In genomic region chr14:50677527-50678063, GRCh38 we compare ENCODE assay signal across 8 cellular contexts. TPM values are rescaled to one million over a fixed set of nuclear protein-coding genes. Genes with fewer than 3 reads are reported as not detected.
A peak's percentile ranks its signal among the peaks of the same experiment; 100 is the strongest.
DNase-seq lines count a peak whose midpoint lies in the region; ATAC-seq and TF ChIP-seq lines count a peak whose summit lies in the region.

No MANE protein-coding gene starts in this region.

- no peaks in the 10 kb centered on the region for H3K36me3 ChIP-seq in KMS-11 (ENCODE audit: insufficient read depth)

- no peaks in the 10 kb centered on the region for H3K36me3 Mint-ChIP-seq in activated CD4-positive, alpha-beta T cell treated with anti-CD3 and anti-CD28 coated beads for 36 hours (ENCODE audit: low read depth)
- H3K36me3 Mint-ChIP-seq in MCF 10A (ENCODE audit: insufficient read depth, unreplicated experiment) (peaks cover 6% of the 10 kb centered on the region), glutamatergic neuron (ENCODE audit: unreplicated experiment) (no peaks in the 10 kb centered on the region)
- no peaks in the 10 kb centered on the region for H3K36me3 Mint-ChIP-seq in naive thymus-derived CD8-positive, alpha-beta T cell

- no peak for TF ChIP-seq CTCF in KMS-11 (conservative IDR thresholded peaks at IDR 0.05; ENCODE audit: low read depth, low read length)
- no peak for TF ChIP-seq CTCF in MCF 10A (IDR thresholded peaks at IDR 0.05; ENCODE audit: unreplicated experiment)
- TF ChIP-seq CTCF in glutamatergic neuron (IDR thresholded peaks at IDR 0.05; ENCODE audit: partially characterized antibody, unreplicated experiment) = no peak

- peak overlapping the region; percentile 38 for H3K4me2 ChIP-seq in KMS-11

- H3K4me1 ChIP-seq in KMS-11 (ENCODE audit: low read depth, poor library complexity, severe bottlenecking) = peaks cover 14% of the 10 kb centered on the region

- H3K27ac Mint-ChIP-seq in activated CD4-positive, alpha-beta T cell treated with anti-CD3 and anti-CD28 coated beads for 36 hours = peak overlapping the region; percentile 75
- H3K27ac Mint-ChIP-seq in MCF 10A (ENCODE audit: low read depth, unreplicated experiment) (peak overlapping the region; percentile 73), glutamatergic neuron (ENCODE audit: unreplicated experiment) (no peak overlapping the region)
- peak overlapping the region in 3 of 10 donors; percentile 2 to 78 (median 63) for H3K27ac Mint-ChIP-seq in naive thymus-derived CD8-positive, alpha-beta T cell

- POLR2A ChIA-PET in activated CD4-positive, alpha-beta T cell treated with anti-CD3 and anti-CD28 coated beads for 36 hours (lab: Charles Lee) = no interaction called here
- POLR2A ChIA-PET in MCF 10A (lab: Yijun Ruan, JAX) = interaction anchor here (0.6 to 3.0 kb wide), 20 partner anchors 9 to 365 kb away, joined by 3 to 40 read pairs (median 4); partner anchors contain the start of genes ATL1, DMAC2L, L2HGDH and SAV1
- POLR2A ChIA-PET in naive thymus-derived CD8-positive, alpha-beta T cell (lab: Charles Lee) = no interaction called here

- ATAC-seq in activated CD4-positive, alpha-beta T cell treated with anti-CD3 and anti-CD28 coated beads for 36 hours = no peak
- no peak for ATAC-seq in naive thymus-derived CD8-positive, alpha-beta T cell
- ATAC-seq in GM19397 (IDR thresholded peaks at IDR 0.05; ENCODE audit: unreplicated experiment) = no peak

- 0 out of 2 replicates have a peak overlapping the region, but pooled peaks have one; percentile 22 for H2AFZ ChIP-seq in KMS-11 (ENCODE audit: low read depth)

- no peak overlapping the region for H3K4me3 ChIP-seq in KMS-11 (IDR thresholded peaks at IDR 0.05; ENCODE audit: insufficient read depth, low read depth, low read length)

- no peak overlapping the region for H3K9ac ChIP-seq in KMS-11

- no peaks in the 10 kb centered on the region for H3K27me3 ChIP-seq in KMS-11 (ENCODE audit: insufficient read depth, low read depth)

- no peaks in the 10 kb centered on the region for H3K27me3 Mint-ChIP-seq in activated CD4-positive, alpha-beta T cell treated with anti-CD3 and anti-CD28 coated beads for 36 hours
- H3K27me3 Mint-ChIP-seq in MCF 10A (ENCODE audit: insufficient read depth, unreplicated experiment) (no peaks in the 10 kb centered on the region), glutamatergic neuron (ENCODE audit: unreplicated experiment) (no peaks in the 10 kb centered on the region)
- H3K27me3 Mint-ChIP-seq in naive thymus-derived CD8-positive, alpha-beta T cell = no peaks in the 10 kb centered on the region

- H4K20me1 ChIP-seq in KMS-11 (ENCODE audit: insufficient read depth) = no peaks in the 10 kb centered on the region

- no peak overlapping the region for H3K27ac ChIP-seq in KMS-11

- CTCF ChIA-PET in activated CD4-positive, alpha-beta T cell treated with anti-CD3 and anti-CD28 coated beads for 36 hours (lab: Charles Lee) = interaction anchor here (1.3 kb wide), 1 partner anchor 183 kb away, joined by 5 read pairs; no protein-coding TSS in a partner anchor
- CTCF ChIA-PET in MCF 10A (lab: Yijun Ruan, JAX) = interaction anchor here (0.6 to 1.8 kb wide), 10 partner anchors 9 to 135 kb away, joined by 3 to 5 read pairs (median 3); partner anchors contain the start of gene SAV1

- H3K9me3 Mint-ChIP-seq in activated CD4-positive, alpha-beta T cell treated with anti-CD3 and anti-CD28 coated beads for 36 hours (ENCODE audit: low read depth) = no peaks in the 10 kb centered on the region
- H3K9me3 Mint-ChIP-seq in MCF 10A (ENCODE audit: unreplicated experiment) (no peaks in the 10 kb centered on the region), glutamatergic neuron (ENCODE audit: unreplicated experiment) (no peaks in the 10 kb centered on the region)
- no peaks in the 10 kb centered on the region for H3K9me3 Mint-ChIP-seq in naive thymus-derived CD8-positive, alpha-beta T cell

- BruUV-seq in MCF 10A (replicated peaks; lab: Mats Ljungman, UMichigan) = no TSS peak

- H3K4me1 Mint-ChIP-seq in activated CD4-positive, alpha-beta T cell treated with anti-CD3 and anti-CD28 coated beads for 36 hours = peaks cover 13% of the 10 kb centered on the region
- H3K4me1 Mint-ChIP-seq in MCF 10A (ENCODE audit: insufficient read depth, unreplicated experiment) (peaks cover 28% of the 10 kb centered on the region), glutamatergic neuron (ENCODE audit: low read depth, unreplicated experiment) (no peaks in the 10 kb centered on the region)
- peaks cover 4 to 16% (median 5%) of the 10 kb centered on the region in 4 donors for H3K4me1 Mint-ChIP-seq in naive thymus-derived CD8-positive, alpha-beta T cell

- intact Hi-C loops in activated CD4-positive, alpha-beta T cell treated with anti-CD3 and anti-CD28 coated beads for 36 hours (cut with DNase I, micrococcal nuclease) = no loop called here
- intact Hi-C loops in MCF 10A (cut with micrococcal nuclease) = no loop called here

- no peaks in the 10 kb centered on the region for H3K79me2 ChIP-seq in KMS-11 (ENCODE audit: insufficient read depth, low read depth)

- DNase-seq in activated CD4-positive, alpha-beta T cell treated with anti-CD3 and anti-CD28 coated beads for 36 hours = no peak
- no peak for DNase-seq in activated CD4-positive, alpha-beta T cell treated with anti-CD3 and anti-CD28 coated beads for 4 hours
- DNase-seq in MCF 10A (ENCODE audit: unreplicated experiment) (peak; percentile 75), renal cortical epithelial cell (ENCODE audit: low read depth) (peak; percentile 84), glutamatergic neuron (no peak)
- DNase-seq in naive thymus-derived CD8-positive, alpha-beta T cell = no peak

- H3K4me3 Mint-ChIP-seq in activated CD4-positive, alpha-beta T cell treated with anti-CD3 and anti-CD28 coated beads for 36 hours = no peak overlapping the region
- peak overlapping the region; percentile 32 for H3K4me3 Mint-ChIP-seq in MCF 10A (ENCODE audit: unreplicated experiment)
- H3K4me3 Mint-ChIP-seq in naive thymus-derived CD8-positive, alpha-beta T cell = peak overlapping the region in 1 of 10 donors; percentile 70
- H3K4me3 Mint-ChIP-seq in glutamatergic neuron (ENCODE audit: unreplicated experiment) = no peak overlapping the region

RNA-seq across cellular contexts. Expression of gene SAV1, which starts 9.5 kb away (rescaled TPM):
- 10 to 100 TPM; 13.6 TPM for total RNA-seq in activated CD4-positive, alpha-beta T cell treated with anti-CD3 and anti-CD28 coated beads for 36 hours
- total RNA-seq in MCF 10A (2022) = 32.5 and 34.7 TPM in 2 replicates
- total RNA-seq in renal cortical epithelial cell = 32.3 and 32.6 TPM in 2 replicates
- 10 to 100 TPM; 10.5 to 11.0 TPM for total RNA-seq in naive thymus-derived CD8-positive, alpha-beta T cell
- 1 to 10 TPM; 5.7 to 7.2 (median 5.8) TPM for polyA plus RNA-seq in naive thymus-derived CD8-positive, alpha-beta T cell
- 11.6 TPM for total RNA-seq in glutamatergic neuron (ENCODE audit: unreplicated experiment)

Comparison
In these comparisons a context has a peak if more than half of its experiments do, and no peak if none do; other contexts are left out.
1. DNase-seq: peak in MCF 10A (single experiment) and renal cortical epithelial cell (single experiment); none in activated CD4-positive, alpha-beta T cell treated with anti-CD3 and anti-CD28 coated beads for 36 hours (single experiment), activated CD4-positive, alpha-beta T cell treated with anti-CD3 and anti-CD28 coated beads for 4 hours (0 of 2), naive thymus-derived CD8-positive, alpha-beta T cell (0 of 10) and glutamatergic neuron (single experiment).